ENCODE assay signal across 10 cellular contexts in genomic region chr17:74380086-74380958, GRCh38. TPM values are rescaled to one million over a fixed set of nuclear protein-coding genes. Genes with fewer than 3 reads are reported as not detected.
A peak's percentile ranks its signal among the peaks of the same experiment; 100 is the strongest.
DNase-seq lines count a peak whose midpoint lies in the region; ATAC-seq, FAIRE-seq and TF ChIP-seq lines count a peak whose summit lies in the region.
"Had no signal": no experiment of that assay in that cellular context is flagged by ENCODE, and none has a peak within 500 bp of the region (broad histone marks: within the 10 kb centered on the region; RNA-seq: fewer than 3 reads in every experiment).

No MANE protein-coding gene starts in this region.

- H2AFZ ChIP-seq in parathyroid adenoma: peak overlapping the region; percentile 93

- H3K4me1 ChIP-seq in parathyroid adenoma: peaks cover 13% of the 10 kb centered on the region

- no peak for FAIRE-seq in GM12892 (lab: Jason Lieb, UNC)

- no peaks in the 10 kb centered on the region for H3K27me3 ChIP-seq in parathyroid adenoma (ENCODE audit: control insufficient read depth, insufficient read depth, low read length)

- peak; percentile 42 for DNase-seq in Daoy (ENCODE audit: low read depth)
- peak; percentile 53 for DNase-seq in NCI-H2171 (lab: John Stamatoyannopoulos, UW)
- no peak for DNase-seq in NK-92 treated with Interleukin-12 subunit alpha and Interleukin-12 subunit beta, amount 100 ng/mL, for 24 hours (lab: John Stamatoyannopoulos, UW)
- DNase-seq in stimulated activated CD8-positive, alpha-beta memory T cell treated with anti-CD3 and anti-CD28 coated beads, Interleukin-4, amount 100 ng/mL, for 48 hours: no peak
- no peak for DNase-seq in GM12892 (ENCODE audit: insufficient read length)

- H3K9ac ChIP-seq in parathyroid adenoma: no peak overlapping the region

- H3K4me2 ChIP-seq in parathyroid adenoma (ENCODE audit: low read length): no peak overlapping the region

- no peaks in the 10 kb centered on the region for H3K36me3 ChIP-seq in parathyroid adenoma (ENCODE audit: control insufficient read depth, insufficient read depth, low read length)

- no peaks in the 10 kb centered on the region for H3K79me2 ChIP-seq in parathyroid adenoma

- ATAC-seq in esophagus mucosa (peak; percentile 63), GM18858 (IDR thresholded peaks at IDR 0.05; ENCODE audit: unreplicated experiment) (no peak)

- H3K4me3 ChIP-seq in parathyroid adenoma (ENCODE audit: low read depth, low read length): no peak overlapping the region
- H3K4me3 ChIP-seq: skin epidermis had no signal

- H3K9me3 ChIP-seq in parathyroid adenoma (ENCODE audit: control insufficient read depth, low read length): no peaks in the 10 kb centered on the region

- H3K27ac ChIP-seq in parathyroid adenoma: peak overlapping the region; percentile 55

- TF ChIP-seq CTCF in parathyroid adenoma (IDR thresholded peaks at IDR 0.05): no peak

- TF ChIP-seq POLR2A in GM12892 (IDR thresholded peaks at IDR 0.05; ENCODE audit: low read depth, low read length): no peak

RNA-seq across cellular contexts. Expression of gene GPR142, which starts 13.0 kb away (rescaled TPM):
- total RNA-seq in Daoy (2014; rRNA removed; shearing (Covaris generic)): not detected in 2 replicates
- total RNA-seq in esophagus mucosa: not detected
- polyA plus RNA-seq in GM12892 (2012; ENCODE audit: missing spikeins): not detected
- total RNA-seq: endothelial cell of umbilical vein had no signal
- polyA plus RNA-seq: endothelial cell of umbilical vein had no signal

RNA-seq across cellular contexts. Expression of gene BTBD17, which starts 18.7 kb away (rescaled TPM):
- not detected in 2 replicates for total RNA-seq in Daoy (2014; rRNA removed; shearing (Covaris generic))
- not detected for total RNA-seq in esophagus mucosa
- not detected for polyA plus RNA-seq in GM12892 (2012; ENCODE audit: missing spikeins)
- total RNA-seq: endothelial cell of umbilical vein had no signal
- polyA plus RNA-seq: endothelial cell of umbilical vein had no signal

RNA-seq across cellular contexts. Expression of gene GPRC5C, which starts 51.6 kb away (rescaled TPM):
- total RNA-seq in Daoy (2014; rRNA removed; shearing (Covaris generic)): 39.3 and 53.5 TPM in 2 replicates
- 13.0 TPM for total RNA-seq in esophagus mucosa
- 0.53 TPM for polyA plus RNA-seq in GM12892 (2012; ENCODE audit: missing spikeins)
- total RNA-seq: endothelial cell of umbilical vein had no signal
- polyA plus RNA-seq: endothelial cell of umbilical vein had no signal

RNA-seq across cellular contexts. Expression of gene KIF19, which starts 54.3 kb away (rescaled TPM):
- total RNA-seq in Daoy (2014; rRNA removed; shearing (Covaris generic)): 0.12 TPM in 1 of 2 replicates, not detected in the other
- total RNA-seq in esophagus mucosa: 0.16 TPM
- polyA plus RNA-seq in GM12892 (2012; ENCODE audit: missing spikeins): not detected

Comparison
In these comparisons a context has a peak if more than half of its experiments do, and no peak if none do; other contexts are left out.
1. DNase-seq: peak in Daoy (single experiment) and NCI-H2171 (single experiment); none in NK-92 treated with Interleukin-12 subunit alpha and Interleukin-12 subunit beta, amount 100 ng/mL, for 24 hours (single experiment), stimulated activated CD8-positive, alpha-beta memory T cell treated with anti-CD3 and anti-CD28 coated beads, Interleukin-4, amount 100 ng/mL, for 48 hours (single experiment) and GM12892 (single experiment).